Comparison of ENCODE assay signal across 16 cellular contexts in genomic region chr1:229523052-229523451, GRCh38. TPM values are rescaled to one million over a fixed set of nuclear protein-coding genes. Genes with fewer than 3 reads are reported as not detected.
DNase-seq lines count a peak whose midpoint lies in the region; TF ChIP-seq lines count a peak whose summit lies in the region.
"Had no signal": no experiment of that assay in that cellular context is flagged by ENCODE, and none has a peak within 500 bp of the region (broad histone marks: within the 10 kb centered on the region; RNA-seq: fewer than 3 reads in every experiment).

No MANE protein-coding gene starts in this region.

- H3K9ac ChIP-seq in mammary epithelial cell (ENCODE audit: insufficient read depth, low read length), result no peak overlapping the region
- H3K9ac ChIP-seq: BLaER1 had no signal

- H3K4me3 ChIP-seq in mammary epithelial cell (replicated peaks in 1 of 3; ENCODE audit: insufficient read depth in 1 of 3, low read depth in 2 of 3, low read length in 3 of 3) (no peak overlapping the region), esophagus muscularis mucosa (no peak overlapping the region), sigmoid colon (no peak overlapping the region)
- H3K4me3 ChIP-seq: BLaER1 had no signal

- in situ Hi-C loops in mammary epithelial cell (cut with MboI; ENCODE audit: low sequenced_read_pairs in 2 of 2), result no loop called here

- TF ChIP-seq CTCF in MCF 10A (IDR thresholded peaks at IDR 0.05; ENCODE audit: unreplicated experiment) (no peak), mammary epithelial cell (conservative IDR thresholded peaks at IDR 0.05 in 1 of 2, IDR thresholded peaks at IDR 0.05 in 1 of 2; ENCODE audit: extremely low read depth in 1 of 2, insufficient read depth in 1 of 2, low read depth in 1 of 2, low read length in 2 of 2) (no peak), esophagus muscularis mucosa (IDR thresholded peaks at IDR 0.05) (no peak), sigmoid colon (IDR thresholded peaks at IDR 0.05) (no peak)

- H3K36me3 Mint-ChIP-seq in MCF 10A (ENCODE audit: insufficient read depth, unreplicated experiment), result peaks cover 98% of the 10 kb centered on the region

- TF ChIP-seq POLR2A in esophagus muscularis mucosa (IDR thresholded peaks at IDR 0.05; ENCODE audit: low read depth) (no peak), sigmoid colon (IDR thresholded peaks at IDR 0.05) (no peak)

- TF ChIP-seq EP300 in esophagus muscularis mucosa (IDR thresholded peaks at IDR 0.05) (no peak), sigmoid colon (IDR thresholded peaks at IDR 0.05) (no peak)

- BruUV-seq in MCF 10A (replicated peaks; lab: Mats Ljungman, UMichigan) (no TSS peak), mammary epithelial cell (replicated peaks; lab: Mats Ljungman, UMichigan) (no TSS peak)

- no peak overlapping the region for H3K4me3 Mint-ChIP-seq in MCF 10A (ENCODE audit: unreplicated experiment)
- H3K4me3 Mint-ChIP-seq: CD14-positive monocyte; CD8-positive, alpha-beta T cell; H9 had no signal

- dilution Hi-C loops in mammary epithelial cell (cut with HindIII; ENCODE audit: low sequenced_read_pairs), result no loop called here

- POLR2A ChIA-PET in MCF 10A (lab: Yijun Ruan, JAX), result interaction anchor here (4.2 kb wide), 1 partner anchor 14 kb away, joined by 24 read pairs; the partner anchor contains the start of gene NUP133

- H3K79me2 ChIP-seq in mammary epithelial cell (ENCODE audit: insufficient read depth, low read length), result no peaks in the 10 kb centered on the region

- peak overlapping the region; percentile 7 for H3K27ac Mint-ChIP-seq in MCF 10A (ENCODE audit: low read depth, unreplicated experiment)
- H3K27ac Mint-ChIP-seq: CD8-positive, alpha-beta T cell; H9 had no signal

- intact Hi-C loops in MCF 10A (cut with micrococcal nuclease), result no loop called here
- intact Hi-C loops in mammary epithelial cell (cut with micrococcal nuclease), result no loop called here
- intact Hi-C loops in esophagus muscularis mucosa (cut with DNase I), result no loop called here
- intact Hi-C loops in sigmoid colon (cut with DNase I), result no loop called here

- H3K27ac ChIP-seq in mammary epithelial cell (ENCODE audit: insufficient read depth, low read depth, low read length) (no peak overlapping the region), esophagus muscularis mucosa (replicated peaks in 1 of 4) (peak overlapping the region; percentile 7 to 54 (median 22)), sigmoid colon (peak overlapping the region in 3 of 4 donors; percentile 17 to 54 (median 44))
- H3K27ac ChIP-seq: BLaER1 had no signal

- 100% methylated on average over 1 of the region's 1 CpG for WGBS in mammary epithelial cell (ENCODE audit: low coverage, missing lambda C conversion rate)
- 48% methylated on average over 1 of the region's 1 CpG for WGBS in esophagus muscularis mucosa
- WGBS in sigmoid colon, 2 donors, result 84 to 86% methylated on average over 1 of the region's 1 CpG

- no peaks in the 10 kb centered on the region for H3K9me3 Mint-ChIP-seq in MCF 10A (ENCODE audit: unreplicated experiment)
- H3K9me3 Mint-ChIP-seq: CD14-positive monocyte; CD8-positive, alpha-beta T cell; H9 had no signal

- no peak for DNase-seq in MCF 10A (ENCODE audit: unreplicated experiment)
- DNase-seq in mammary epithelial cell, result no peak
- no peak for DNase-seq in esophagus muscularis mucosa (ENCODE audit: extremely low spot score)
- DNase-seq in sigmoid colon, result no peak
- DNase-seq in NCI-H1417 (lab: John Stamatoyannopoulos, UW), result no peak
- DNase-seq in NCI-H526 treated with DMSO at 0.1 percent for 48 hours (lab: John Stamatoyannopoulos, UW), result no peak
- no peak for DNase-seq in GM03348 (ENCODE audit: low spot score)
- DNase-seq: 8988T; Calu3; CD8-positive, alpha-beta T cell; DMS53; DND-41; EL; H9 had no signal

- H4K20me1 ChIP-seq in mammary epithelial cell (ENCODE audit: insufficient read depth, low read length), result no peaks in the 10 kb centered on the region
- H4K20me1 ChIP-seq: BLaER1 had no signal

- H3K4me1 Mint-ChIP-seq in MCF 10A (ENCODE audit: insufficient read depth, unreplicated experiment), result no peaks in the 10 kb centered on the region
- H3K4me1 Mint-ChIP-seq: CD14-positive monocyte, H9 had no signal

- H2AFZ ChIP-seq in mammary epithelial cell (ENCODE audit: low read depth, low read length), result no peak overlapping the region

- CTCF ChIA-PET in MCF 10A (lab: Yijun Ruan, JAX) (no interaction called here), mammary epithelial cell (lab: Charles Lee; ENCODE audit: low non-redundant PET) (no interaction called here)

- no peaks in the 10 kb centered on the region for H3K4me1 ChIP-seq in mammary epithelial cell (ENCODE audit: insufficient read depth, low read length)
- peaks cover 0 to 12% (median 12%) of the 10 kb centered on the region in 4 donors for H3K4me1 ChIP-seq in esophagus muscularis mucosa
- peaks cover 0 to 16% (median 11%) of the 10 kb centered on the region in 4 donors for H3K4me1 ChIP-seq in sigmoid colon
- H3K4me1 ChIP-seq: BLaER1 had no signal

- H3K4me2 ChIP-seq in mammary epithelial cell (ENCODE audit: insufficient read depth, low read depth, low read length), result no peak overlapping the region
- H3K4me2 ChIP-seq: BLaER1 had no signal

- H3K27me3 Mint-ChIP-seq in MCF 10A (ENCODE audit: insufficient read depth, unreplicated experiment), result no peaks in the 10 kb centered on the region

- H3K9me3 ChIP-seq in mammary epithelial cell (replicated peaks; ENCODE audit: insufficient read depth, low read length) (no peaks in the 10 kb centered on the region), esophagus muscularis mucosa (no peaks in the 10 kb centered on the region), sigmoid colon (no peaks in the 10 kb centered on the region)
- H3K9me3 ChIP-seq: BLaER1 had no signal

- H3K27me3 ChIP-seq in mammary epithelial cell (ENCODE audit: insufficient read depth, low read length), result no peaks in the 10 kb centered on the region
- H3K27me3 ChIP-seq in esophagus muscularis mucosa, result no peaks in the 10 kb centered on the region
- no peaks in the 10 kb centered on the region for H3K27me3 ChIP-seq in sigmoid colon
- H3K27me3 ChIP-seq: BLaER1 had no signal

- H3K36me3 ChIP-seq in mammary epithelial cell (ENCODE audit: insufficient read depth, low read length) (peaks cover 2% of the 10 kb centered on the region), esophagus muscularis mucosa (peaks cover 37 to 96% (median 78%) of the 10 kb centered on the region in 4 donors), sigmoid colon (peaks cover 0 to 68% (median 9%) of the 10 kb centered on the region in 4 donors)

RNA-seq across cellular contexts. Expression of gene NUP133, which starts 14.9 kb away (rescaled TPM):
- total RNA-seq in MCF 10A (2022), result 65.2 and 67.3 TPM in 2 replicates
- total RNA-seq in mammary epithelial cell, result 10 to 100 TPM; 28.8 to 34.8 TPM
- polyA plus RNA-seq in mammary epithelial cell, result 11.7 TPM
- polyA minus RNA-seq in mammary epithelial cell, result 19.2 TPM
- 10 to 100 TPM; 23.1 to 37.0 (median 24.3) TPM for total RNA-seq in esophagus muscularis mucosa
- 10 to 100 TPM; 23.7 to 31.7 (median 27.6) TPM for total RNA-seq in sigmoid colon
- polyA plus RNA-seq in sigmoid colon, result 10 to 100 TPM in 1 of 3 donors, 1 to 10 TPM in 2; 4.8 to 12.9 (median 6.9) TPM

RNA-seq across cellular contexts. Expression of gene ABCB10, which starts 35.5 kb away (rescaled TPM):
- total RNA-seq in MCF 10A (2022) (34.8 and 38.4 TPM in 2 replicates), mammary epithelial cell (10 to 100 TPM; 20.2 to 22.7 TPM), esophagus muscularis mucosa (10 to 100 TPM; 14.1 to 28.7 (median 21.3) TPM), sigmoid colon (10 to 100 TPM; 12.1 to 19.4 (median 16.5) TPM)
- polyA plus RNA-seq in mammary epithelial cell (10.2 TPM), sigmoid colon (1 to 10 TPM; 4.4 to 9.6 (median 5.4) TPM)
- polyA minus RNA-seq in mammary epithelial cell, result 10.1 TPM
